In the genomic region with DNA sequence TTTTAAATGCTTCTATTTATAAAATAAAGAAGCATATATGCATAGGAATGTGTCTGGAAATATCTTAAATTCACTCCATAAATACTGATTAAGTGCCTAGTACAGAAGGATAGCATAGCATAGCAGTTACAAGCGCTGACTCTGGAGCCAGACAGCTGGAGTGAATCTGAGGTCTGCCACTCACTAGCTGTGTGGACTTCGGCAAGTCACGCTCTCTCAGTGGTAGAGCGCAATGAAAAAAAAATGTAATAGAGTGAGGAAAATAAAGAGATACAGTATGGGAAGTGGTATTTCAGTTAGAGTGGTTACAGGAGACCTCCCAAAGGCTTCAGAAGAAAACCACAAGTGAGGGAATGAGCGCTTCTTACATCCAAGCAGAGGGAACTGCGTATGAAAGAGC, we compare ENCODE assay signal across 15 cellular contexts.
DNase-seq lines count a peak whose midpoint lies in the region; FAIRE-seq and TF ChIP-seq lines count a peak whose summit lies in the region.
"Had no signal": no experiment of that assay in that cellular context is flagged by ENCODE, and none has a peak within 500 bp of the region (broad histone marks: within the 10 kb centered on the region; RNA-seq: fewer than 3 reads in every experiment).

No MANE protein-coding gene starts in this region.

- H3K4me2 ChIP-seq in H1 (ENCODE audit: insufficient read depth in 1 of 2, low read depth in 2 of 2, low read length in 2 of 2) = no peak overlapping the region
- peak overlapping the region; percentile 49 for H3K4me2 ChIP-seq in osteoblast (ENCODE audit: insufficient read depth, low read length)
- H3K4me2 ChIP-seq: A549, PC-9, SK-N-SH had no signal

- H4K20me1 ChIP-seq in H1 (replicated peaks in 1 of 2; ENCODE audit: control insufficient read depth in 1 of 2, insufficient read depth in 2 of 2, low read length in 2 of 2) (no peaks in the 10 kb centered on the region), osteoblast (ENCODE audit: insufficient read depth, low read length) (no peaks in the 10 kb centered on the region)

- H4K5ac ChIP-seq in H1 (ENCODE audit: insufficient read length, low read depth, low read length) = no peak overlapping the region

- peaks cover 3% of the 10 kb centered on the region for H3K9me3 Mint-ChIP-seq in activated CD4-positive, alpha-beta memory T cell treated with anti-CD3 and anti-CD28 coated beads for 36 hours

- no peaks in the 10 kb centered on the region for H3K23me2 ChIP-seq in H1 (ENCODE audit: low read depth, low read length)

- H3K9me3 ChIP-seq in H1 (ENCODE audit: insufficient read depth in 2 of 2, low read depth in 1 of 2, low read length in 1 of 2) (no peaks in the 10 kb centered on the region), osteoblast (ENCODE audit: low read depth, low read length) (no peaks in the 10 kb centered on the region)
- H3K9me3 ChIP-seq: A549, BE2C, SK-N-SH had no signal

- no peak for FAIRE-seq in H1 (lab: Jason Lieb, UNC)
- FAIRE-seq: A549, K562 had no signal

- no peak overlapping the region for H3K27ac ChIP-seq in H1 (ENCODE audit: low read depth, low read length)
- H3K27ac ChIP-seq in osteoblast (ENCODE audit: low read depth, low read length) = no peak overlapping the region
- H3K27ac ChIP-seq: A549, HL-60, PC-9 had no signal

- TF ChIP-seq CTCF in H1 (IDR thresholded peaks at IDR 0.05; ENCODE audit: control extremely low read depth in 1 of 3, insufficient read depth in 1 of 3, low read depth in 1 of 3, low read length in 3 of 3) (no peak), osteoblast (IDR thresholded peaks at IDR 0.05; ENCODE audit: extremely low read depth, low read depth, low read length) (no peak)

- no peak overlapping the region for H3K9ac ChIP-seq in H1 (replicated peaks in 1 of 4; ENCODE audit: extremely low read depth in 1 of 4, low read depth in 3 of 4, low read length in 3 of 4)
- H3K9ac ChIP-seq: SK-N-SH had no signal

- no peak overlapping the region for H2BK12ac ChIP-seq in H1 (ENCODE audit: low read depth, low read length)

- H4K91ac ChIP-seq in H1 (replicated peaks; ENCODE audit: insufficient read length, low read length) = no peak overlapping the region

- no peaks in the 10 kb centered on the region for H3K27me3 Mint-ChIP-seq in activated CD4-positive, alpha-beta memory T cell treated with anti-CD3 and anti-CD28 coated beads for 36 hours

- TF ChIP-seq POLR2A in H1 (IDR thresholded peaks at IDR 0.05; ENCODE audit: control extremely low read depth in 1 of 2, low read depth in 2 of 2, low read length in 2 of 2) = no peak

- no peak overlapping the region for H3K23ac ChIP-seq in H1 (ENCODE audit: insufficient read length)

- no peak overlapping the region; the same call in 1 of the 2 replicates for H4K8ac ChIP-seq in H1 (ENCODE audit: extremely low read depth, insufficient read depth, low read length)

- no peaks in the 10 kb centered on the region for H3K79me2 ChIP-seq in H1 (ENCODE audit: control insufficient read depth in 1 of 2, insufficient read depth in 2 of 2, low read length in 2 of 2)
- H3K79me2 ChIP-seq in osteoblast (ENCODE audit: insufficient read depth, low read length) = no peaks in the 10 kb centered on the region

- H2AFZ ChIP-seq in H1 (ENCODE audit: low read length) = peak overlapping the region; percentile 20
- H2AFZ ChIP-seq in osteoblast (ENCODE audit: low read length) = no peak overlapping the region
- H2AFZ ChIP-seq: PC-9 had no signal

- no peak overlapping the region for H3K4me3 Mint-ChIP-seq in activated CD4-positive, alpha-beta memory T cell treated with anti-CD3 and anti-CD28 coated beads for 36 hours

- H2BK120ac ChIP-seq in H1 (replicated peaks; ENCODE audit: low read depth, low read length) = no peak overlapping the region

- no peak overlapping the region for H2BK15ac ChIP-seq in H1 (ENCODE audit: low read length)

- WGBS in H1 (ENCODE audit: extremely low coverage in 1 of 2, insufficient coverage in 1 of 2, insufficient read length in 1 of 2, insufficient replicate concordance in 2 of 2, low coverage in 1 of 2, low lambda C conversion rate in 2 of 2, missing lambda C conversion rate in 1 of 2), 2 experiments = 93% methylated on average over 6 of the region's 6 CpGs; no CpG with 5 or more reads in 1 of the 2 experiments

- H3K27ac Mint-ChIP-seq in activated CD4-positive, alpha-beta memory T cell treated with anti-CD3 and anti-CD28 coated beads for 36 hours = no peak overlapping the region

- CTCF ChIA-PET in H1 (lab: Charles Lee; ENCODE audit: partially characterized antibody) = interaction anchor here (0.6 to 1.0 kb wide), 2 partner anchors 18 to 32 kb away, joined by 3 read pairs; no protein-coding TSS in a partner anchor
- CTCF ChIA-PET in activated CD4-positive, alpha-beta memory T cell treated with anti-CD3 and anti-CD28 coated beads for 36 hours (lab: Charles Lee) = no interaction called here

- H3K27me3 ChIP-seq in H1 (replicated peaks in 1 of 4; ENCODE audit: control insufficient read depth in 3 of 4, extremely low read depth in 1 of 4, insufficient read depth in 3 of 4, low read length in 3 of 4) = no peaks in the 10 kb centered on the region
- H3K27me3 ChIP-seq in osteoblast (ENCODE audit: insufficient read depth, low read length) = no peaks in the 10 kb centered on the region
- H3K27me3 ChIP-seq: BE2C had no signal

- peak; percentile 9 for DNase-seq in AG20443 (ENCODE audit: low spot score)
- DNase-seq in H4 (ENCODE audit: low spot score) = peak; percentile 11
- no peak for DNase-seq in H1 (ENCODE audit: low read depth in 1 of 2, low spot score in 2 of 2)
- DNase-seq in osteoblast (ENCODE audit: insufficient read length, low spot score, missing footprints) = no peak
- no peak for DNase-seq in activated CD4-positive, alpha-beta memory T cell treated with anti-CD3 and anti-CD28 coated beads for 36 hours
- DNase-seq in activated CD4-positive, alpha-beta T cell treated with anti-CD3 and anti-CD28 coated beads, Interleukin-2, amount 50 U/mL, for 48 hours = no peak
- no peak for DNase-seq in DMS 273 treated with DMSO at 0.1 percent for 48 hours (lab: John Stamatoyannopoulos, UW)
- DNase-seq: NCI-H1092, NCI-H1694 treated with DMSO at 0.1 percent for 48 hours, PC-9, SK-N-SH had no signal

- no peaks in the 10 kb centered on the region for H3K79me1 ChIP-seq in H1 (ENCODE audit: low read depth, low read length)

- H3K18ac ChIP-seq in H1 (ENCODE audit: extremely low read depth, low read length) = no peak overlapping the region

- H3K36me3 ChIP-seq in H1 (ENCODE audit: control insufficient read depth in 2 of 4, insufficient read depth in 4 of 4, low read length in 3 of 4) = no peaks in the 10 kb centered on the region
- H3K36me3 ChIP-seq in osteoblast (ENCODE audit: insufficient read depth, low read length) = no peaks in the 10 kb centered on the region
- H3K36me3 ChIP-seq: BE2C had no signal

- POLR2A ChIA-PET in H1 (lab: Charles Lee; ENCODE audit: partially characterized antibody) = no interaction called here
- POLR2A ChIA-PET in activated CD4-positive, alpha-beta memory T cell treated with anti-CD3 and anti-CD28 coated beads for 36 hours (lab: Charles Lee) = no interaction called here

- no peak overlapping the region for H3K14ac ChIP-seq in H1 (ENCODE audit: insufficient read length)

- no peak overlapping the region for H2BK5ac ChIP-seq in H1 (ENCODE audit: low read depth, low read length)

- no peaks in the 10 kb centered on the region for H3K4me1 ChIP-seq in H1 (replicated peaks in 1 of 4; ENCODE audit: control insufficient read depth in 3 of 4, insufficient read depth in 4 of 4, low read length in 3 of 4)
- H3K4me1 ChIP-seq in osteoblast (ENCODE audit: insufficient read depth, low read length) = no peaks in the 10 kb centered on the region
- H3K4me1 ChIP-seq: A549, BE2C had no signal

- no peak overlapping the region for H3K56ac ChIP-seq in H1 (replicated peaks; ENCODE audit: insufficient read length, low read depth, low read length)

- H3K4me3 ChIP-seq in H1 (ENCODE audit: extremely low read depth in 1 of 4, insufficient read depth in 2 of 4, low read depth in 3 of 4, low read length in 4 of 4) (no peak overlapping the region), osteoblast (ENCODE audit: insufficient read depth, low read length) (no peak overlapping the region)
- H3K4me3 ChIP-seq: A549, K562, PC-9 had no signal

- no peak overlapping the region for H2AK5ac ChIP-seq in H1 (ENCODE audit: low read depth, low read length)

- H3K4me1 Mint-ChIP-seq in activated CD4-positive, alpha-beta memory T cell treated with anti-CD3 and anti-CD28 coated beads for 36 hours (ENCODE audit: low read depth) = no peaks in the 10 kb centered on the region

- TF ChIP-seq RAD21 in H1 (IDR thresholded peaks at IDR 0.05 in 1 of 2, conservative IDR thresholded peaks at IDR 0.05 in 1 of 2; ENCODE audit: low read depth in 2 of 2, low read length in 2 of 2) = no peak

- H3K4ac ChIP-seq in H1 (replicated peaks; ENCODE audit: insufficient read length, low read depth, low read length) = no peak overlapping the region

- no peak for TF ChIP-seq EP300 in H1 (IDR thresholded peaks at IDR 0.05; ENCODE audit: borderline replicate concordance in 1 of 2, low read depth in 2 of 2, low read length in 2 of 2)

- intact Hi-C loops in activated CD4-positive, alpha-beta memory T cell treated with anti-CD3 and anti-CD28 coated beads for 36 hours (cut with micrococcal nuclease) = no loop called here

- H3K36me3 Mint-ChIP-seq in activated CD4-positive, alpha-beta memory T cell treated with anti-CD3 and anti-CD28 coated beads for 36 hours = no peaks in the 10 kb centered on the region

- H2BK20ac ChIP-seq in H1 (ENCODE audit: low read length) = no peak overlapping the region

TF ChIP-seq in H1, 55 proteins besides CTCF, POLR2A, EP300 and RAD21 (continues in another document):
- TF ChIP-seq KDM5A (IDR thresholded peaks at IDR 0.05; ENCODE audit: low read length) (no peak), MAFK (IDR thresholded peaks at IDR 0.05; ENCODE audit: low read depth, low read length) (no peak), TAF7 (optimal IDR thresholded peaks at IDR 0.05; ENCODE audit: borderline replicate concordance, low read depth, low read length) (no peak), SIN3A (conservative IDR thresholded peaks at IDR 0.05 in 1 of 2, IDR thresholded peaks at IDR 0.05 in 1 of 2; ENCODE audit: low read depth in 1 of 2, low read length in 2 of 2) (no peak), CEBPB (IDR thresholded peaks at IDR 0.05; ENCODE audit: low read depth, low read length) (no peak), SIRT6 (IDR thresholded peaks at IDR 0.05; ENCODE audit: low read length) (no peak), CBX5 (IDR thresholded peaks at IDR 0.05; ENCODE audit: low read depth, low read length) (no peak), BACH1 (IDR thresholded peaks at IDR 0.05; ENCODE audit: low read length) (no peak), TBP (IDR thresholded peaks at IDR 0.05; ENCODE audit: low read depth, low read length) (no peak), TEAD4 (IDR thresholded peaks at IDR 0.05; ENCODE audit: low read depth, low read length) (no peak)
- TF ChIP-seq, protein P1, sequence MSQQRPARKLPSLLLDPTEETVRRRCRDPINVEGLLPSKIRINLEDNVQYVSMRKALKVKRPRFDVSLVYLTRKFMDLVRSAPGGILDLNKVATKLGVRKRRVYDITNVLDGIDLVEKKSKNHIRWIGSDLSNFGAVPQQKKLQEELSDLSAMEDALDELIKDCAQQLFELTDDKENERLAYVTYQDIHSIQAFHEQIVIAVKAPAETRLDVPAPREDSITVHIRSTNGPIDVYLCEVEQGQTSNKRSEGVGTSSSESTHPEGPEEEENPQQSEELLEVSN (IDR thresholded peaks at IDR 0.05) = no peak

Comparison
In these comparisons a context has a peak if more than half of its experiments do, and no peak if none do; other contexts are left out.
1. DNase-seq: peak in AG20443 (single experiment) and H4 (single experiment); none in H1 (0 of 2), osteoblast (single experiment), activated CD4-positive, alpha-beta memory T cell treated with anti-CD3 and anti-CD28 coated beads for 36 hours (single experiment), activated CD4-positive, alpha-beta T cell treated with anti-CD3 and anti-CD28 coated beads, Interleukin-2, amount 50 U/mL, for 48 hours (0 of 2) and DMS 273 treated with DMSO at 0.1 percent for 48 hours (single experiment).